32 cellular contexts compared by ENCODE assay signal in genomic region chr4:3654036-3654807, GRCh38.
"Had no signal": no experiment of that assay in that cellular context is flagged by ENCODE, and none has a peak within 500 bp of the region (broad histone marks: within the 10 kb centered on the region; RNA-seq: fewer than 3 reads in every experiment).

No MANE protein-coding gene starts in this region.

- H3K9me3 ChIP-seq: esophagus muscularis mucosa, gastrocnemius medialis had no signal

- FAIRE-seq: astrocyte, bronchial epithelial cell, colon had no signal

- ATAC-seq: activated CD4-positive, CD25-positive, alpha-beta regulatory T cell treated with anti-CD3 and anti-CD28 coated beads, Interleukin-2, amount 50 U/mL, for 24 hours; activated CD8-positive, alpha-beta T cell treated with anti-CD3 and anti-CD28 coated beads for 36 hours; activated T-cell treated with anti-CD3 and anti-CD28 coated beads, Interleukin-2, amount 50 U/mL, for 4 hours; activated T-helper 17 cell treated with anti-CD3 and anti-CD28 coated beads, Interleukin-2, amount 50 U/mL, for 72 hours; effector memory CD8-positive, alpha-beta T cell; foreskin keratinocyte; gastrocnemius medialis; T-helper 17 cell had no signal

- H3K36me3 ChIP-seq: brain microvascular endothelial cell, esophagus muscularis mucosa, gastrocnemius medialis, WERI-Rb-1 had no signal

- H3K4me3 ChIP-seq: esophagus muscularis mucosa, gastrocnemius medialis had no signal

- H3K27ac ChIP-seq: brain microvascular endothelial cell, esophagus muscularis mucosa, foreskin keratinocyte, gastrocnemius medialis, WERI-Rb-1 had no signal

- DNase-seq: activated B cell treated with CpG ODN at 0.5 μM for 24 hours; activated CD4-positive, alpha-beta T cell treated with anti-CD3 and anti-CD28 coated beads for 48 hours; activated CD4-positive, alpha-beta T cell treated with anti-CD3 and anti-CD28 coated beads, Interleukin-2, amount 50 U/mL, for 1 hour; activated CD4-positive, alpha-beta T cell treated with anti-CD3 and anti-CD28 coated beads, Interleukin-2, amount 50 U/mL, for 48 hours; activated CD8-positive, alpha-beta memory T cell treated with anti-CD3 and anti-CD28 coated beads for 24 hours; activated CD8-positive, alpha-beta T cell treated with anti-CD3 and anti-CD28 coated beads for 36 hours; activated effector memory CD4-positive, alpha-beta T cell treated with Interleukin-2 at 50 U/mL for 16 hours; activated gamma-delta T cell treated with Interleukin-2 at 50 U/mL for 16 hours; activated naive CD4-positive, alpha-beta T cell treated with anti-CD3 and anti-CD28 coated beads, Interleukin-2, amount 50 U/mL, for 16 hours; activated naive CD4-positive, alpha-beta T cell treated with Interleukin-2 at 50 U/mL for 16 hours; activated T-cell treated with anti-CD3 and anti-CD28 coated beads, Interleukin-2, amount 50 U/mL, for 4 hours; amniotic stem cell; anterior cingulate cortex; brain microvascular endothelial cell; caudate nucleus; cortex of kidney; dermis blood vessel endothelial cell; effector CD4-positive, alpha-beta T cell; effector memory CD8-positive, alpha-beta T cell; erythroblast; foreskin keratinocyte; gastrocnemius medialis; T-helper 1 cell; T-helper 17 cell; T1000; WERI-Rb-1 had no signal

- H3K4me1 ChIP-seq: esophagus muscularis mucosa, foreskin keratinocyte, gastrocnemius medialis had no signal
